ENCODE assay signal across 23 cellular contexts in genomic region chr2:168749264-168749663, GRCh38. TPM values are rescaled to one million over a fixed set of nuclear protein-coding genes. Genes with fewer than 3 reads are reported as not detected.
DNase-seq lines count a peak whose midpoint lies in the region; ATAC-seq and TF ChIP-seq lines count a peak whose summit lies in the region.
"Had no signal": no experiment of that assay in that cellular context is flagged by ENCODE, and none has a peak within 500 bp of the region (broad histone marks: within the 10 kb centered on the region; RNA-seq: fewer than 3 reads in every experiment).

No MANE protein-coding gene starts in this region.

- no peak overlapping the region for H3K27ac ChIP-seq in CD4-positive, CD25-positive, alpha-beta regulatory T cell (ENCODE audit: insufficient read depth, low read length, poor library complexity, severe bottlenecking)
- H3K27ac ChIP-seq in CD4-positive, alpha-beta T cell (ENCODE audit: low read depth, low read length): no peak overlapping the region
- H3K27ac ChIP-seq: C4-2B, testis had no signal

- peak overlapping the region in 1 of 4 donors; percentile 21 for H3K4me3 Mint-ChIP-seq in CD4-positive, CD25-positive, alpha-beta regulatory T cell
- H3K4me3 Mint-ChIP-seq in CD4-positive, alpha-beta T cell: peak overlapping the region; percentile 17
- H3K4me3 Mint-ChIP-seq in T-helper 17 cell (peak overlapping the region; percentile 16), immature natural killer cell (no peak overlapping the region)

- H3K36me3 Mint-ChIP-seq in CD4-positive, CD25-positive, alpha-beta regulatory T cell: no peaks in the 10 kb centered on the region
- peaks cover 6% of the 10 kb centered on the region for H3K36me3 Mint-ChIP-seq in CD4-positive, alpha-beta T cell (ENCODE audit: low read depth)
- peaks cover 2% of the 10 kb centered on the region for H3K36me3 Mint-ChIP-seq in T-helper 17 cell (ENCODE audit: low read depth)
- H3K36me3 Mint-ChIP-seq in immature natural killer cell: peaks cover 0 to 7% (median 0%) of the 10 kb centered on the region in 3 donors

- H3K36me3 ChIP-seq in CD4-positive, CD25-positive, alpha-beta regulatory T cell (ENCODE audit: control insufficient read depth, insufficient read depth, low read length): no peaks in the 10 kb centered on the region

- POLR2A ChIA-PET in CD4-positive, alpha-beta T cell (lab: Charles Lee): no interaction called here

- CTCF ChIA-PET in CD4-positive, alpha-beta T cell (lab: Charles Lee): no interaction called here

- peaks cover 40% of the 10 kb centered on the region for H3K4me1 ChIP-seq in CD4-positive, CD25-positive, alpha-beta regulatory T cell (ENCODE audit: control insufficient read depth, insufficient read depth, low read length, poor library complexity, severe bottlenecking)

- H3K4me1 Mint-ChIP-seq in CD4-positive, CD25-positive, alpha-beta regulatory T cell: peaks cover 4 to 61% (median 33%) of the 10 kb centered on the region in 4 donors
- H3K4me1 Mint-ChIP-seq in CD4-positive, alpha-beta T cell (ENCODE audit: low read depth): peaks cover 68% of the 10 kb centered on the region
- H3K4me1 Mint-ChIP-seq in T-helper 17 cell (peaks cover 50% of the 10 kb centered on the region), immature natural killer cell (peaks cover 40 to 49% of the 10 kb centered on the region in 2 donors)

- TF ChIP-seq CTCF in CD4-positive, alpha-beta T cell (IDR thresholded peaks at IDR 0.05): no peak

- H3K9me3 ChIP-seq in CD4-positive, CD25-positive, alpha-beta regulatory T cell (ENCODE audit: control insufficient read depth in 2 of 2, low read length in 2 of 2): no peaks in the 10 kb centered on the region
- H3K9me3 ChIP-seq in CD4-positive, alpha-beta T cell (ENCODE audit: control insufficient read depth, low read length): no peaks in the 10 kb centered on the region
- no peaks in the 10 kb centered on the region for H3K9me3 ChIP-seq in T-helper 17 cell (ENCODE audit: control insufficient read depth, low read length, poor library complexity, severe bottlenecking)
- H3K9me3 ChIP-seq: testis had no signal

- ATAC-seq in CD4-positive, CD25-positive, alpha-beta regulatory T cell (ENCODE audit: low read depth in 2 of 2): no peak
- no peak for ATAC-seq in CD4-positive, alpha-beta T cell (ENCODE audit: poor library complexity)
- ATAC-seq in T-helper 17 cell (no peak), Right ventricle myocardium superior (ENCODE audit: poor library complexity) (no peak)
- ATAC-seq: GM12878 had no signal

- peaks cover 0 to 2% (median 0%) of the 10 kb centered on the region in 7 donors for H3K9me3 Mint-ChIP-seq in CD4-positive, CD25-positive, alpha-beta regulatory T cell
- H3K9me3 Mint-ChIP-seq in CD4-positive, alpha-beta T cell: no peaks in the 10 kb centered on the region
- H3K9me3 Mint-ChIP-seq in immature natural killer cell: no peaks in the 10 kb centered on the region

- DNase-seq in CD4-positive, CD25-positive, alpha-beta regulatory T cell: no peak
- no peak for DNase-seq in CD4-positive, alpha-beta T cell
- DNase-seq in T-helper 17 cell (no peak), immature natural killer cell (no peak), Right ventricle myocardium superior (no peak), midbrain (lab: John Stamatoyannopoulos, UW) (no peak), epidermal melanocyte (ENCODE audit: insufficient read length, low spot score) (no peak)
- DNase-seq: activated CD4-positive, CD25-positive, alpha-beta regulatory T cell treated with anti-CD3 and anti-CD28 coated beads, Interleukin-2, amount 50 U/mL, for 72 hours; activated gamma-delta T cell; EL; GOT3; IMR-90; kidney glomerular epithelial cell; mammary epithelial cell; NCI-H1092; NCI-H1694 treated with DMSO at 0.1 percent for 48 hours; NCI-H526; stimulated activated naive CD4-positive, alpha-beta T cell; testis had no signal

- H3K27me3 Mint-ChIP-seq in CD4-positive, CD25-positive, alpha-beta regulatory T cell: no peaks in the 10 kb centered on the region
- no peaks in the 10 kb centered on the region for H3K27me3 Mint-ChIP-seq in CD4-positive, alpha-beta T cell
- no peaks in the 10 kb centered on the region for H3K27me3 Mint-ChIP-seq in T-helper 17 cell
- peaks cover 0 to 6% (median 2%) of the 10 kb centered on the region in 3 donors for H3K27me3 Mint-ChIP-seq in immature natural killer cell (ENCODE audit: low read depth in 3 of 3)

- intact Hi-C loops in CD4-positive, alpha-beta T cell (cut with DNase I, micrococcal nuclease): no loop called here
- intact Hi-C loops in Right ventricle myocardium superior (cut with DNase I): no loop called here

- no peaks in the 10 kb centered on the region for H3K27me3 ChIP-seq in CD4-positive, CD25-positive, alpha-beta regulatory T cell (ENCODE audit: control insufficient read depth, insufficient read depth, low read length)
- no peaks in the 10 kb centered on the region for H3K27me3 ChIP-seq in CD4-positive, alpha-beta T cell (ENCODE audit: control insufficient read depth, insufficient read depth, low read length)
- H3K27me3 ChIP-seq: testis had no signal

- H3K4me3 ChIP-seq in CD4-positive, CD25-positive, alpha-beta regulatory T cell (ENCODE audit: low read depth, low read length): no peak overlapping the region
- H3K4me3 ChIP-seq: GM12878, testis had no signal

- peak overlapping the region in 2 of 3 donors; percentile 50 to 85 for H3K27ac Mint-ChIP-seq in CD4-positive, CD25-positive, alpha-beta regulatory T cell
- H3K27ac Mint-ChIP-seq in CD4-positive, alpha-beta T cell: peak overlapping the region; percentile 84
- H3K27ac Mint-ChIP-seq in T-helper 17 cell (peak overlapping the region; percentile 92), immature natural killer cell (peak overlapping the region in 4 of 6 donors; percentile 22 to 47 (median 42))

RNA-seq across cellular contexts. Expression of gene NOSTRIN, which starts 53.2 kb away (rescaled TPM):
- not detected for total RNA-seq in CD4-positive, CD25-positive, alpha-beta regulatory T cell
- not detected for polyA plus RNA-seq in CD4-positive, CD25-positive, alpha-beta regulatory T cell
- total RNA-seq in CD4-positive, alpha-beta T cell: 1 to 10 TPM in 1 of 2 experiments, under 1 TPM in 1; 0.92 to 1.0 TPM
- total RNA-seq in T-helper 17 cell: not detected
- not detected for polyA plus RNA-seq in immature natural killer cell
- total RNA-seq in Right ventricle myocardium superior: 14.0 TPM
- total RNA-seq: mammary epithelial cell; SK-MEL-5; T-helper 1 cell treated with Interleukin-12 subunit alpha and Interleukin-12 subunit beta and Interleukin-4 antibody, amounts not matched to agents 30 ng/mL and 1 ng/mL, for 36 hours had no signal
- polyA plus RNA-seq: mammary epithelial cell had no signal

Comparison
In these comparisons a context has a peak if more than half of its experiments do, and no peak if none do; other contexts are left out.
1. H3K27ac Mint-ChIP-seq: peak in every context shown above with its lines; median percentile 92 in T-helper 17 cell; 84 in CD4-positive, alpha-beta T cell; 68 in CD4-positive, CD25-positive, alpha-beta regulatory T cell; 42 in immature natural killer cell.
2. H3K4me3 Mint-ChIP-seq: peak in CD4-positive, alpha-beta T cell (single experiment) and T-helper 17 cell (single experiment); none in immature natural killer cell (0 of 5).